Comparison of ENCODE assay signal across 8 cellular contexts in the genomic region with DNA sequence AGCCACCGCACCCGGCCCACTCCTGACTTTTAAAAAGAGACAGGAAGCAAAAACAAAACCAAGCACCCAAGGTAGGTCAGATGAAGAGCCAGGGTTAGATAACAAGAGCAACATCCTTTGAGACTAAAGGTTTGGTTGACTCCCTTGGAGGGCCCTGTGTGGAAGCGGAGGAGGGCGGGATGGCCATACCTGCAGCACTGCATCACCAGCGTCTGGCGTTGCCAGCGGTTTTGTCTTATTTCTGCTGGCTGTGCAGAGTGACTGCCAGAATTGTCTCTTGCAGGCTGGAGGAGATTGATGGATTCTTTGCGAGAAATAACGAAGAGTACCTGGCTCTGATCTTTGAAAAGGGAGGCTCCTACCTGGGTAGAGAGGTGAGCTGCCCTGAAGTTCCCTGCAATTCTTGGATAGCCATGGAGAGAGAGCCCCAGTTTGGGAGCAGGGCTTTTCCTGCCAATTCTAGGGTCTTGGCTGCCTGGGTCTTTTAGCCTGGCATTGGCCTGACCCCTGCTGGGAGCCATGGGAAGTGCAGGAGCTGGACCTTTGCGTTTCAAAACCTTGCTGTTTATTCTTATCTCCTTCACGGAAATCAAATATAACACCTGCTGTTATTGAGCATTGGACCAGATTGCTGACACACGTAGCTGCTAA. TPM values are rescaled to one million over a fixed set of nuclear protein-coding genes. Genes with fewer than 3 reads are reported as not detected.
A peak's percentile ranks its signal among the peaks of the same experiment; 100 is the strongest.
DNase-seq lines count a peak whose midpoint lies in the region; ATAC-seq and TF ChIP-seq lines count a peak whose summit lies in the region.

No MANE protein-coding gene starts in this region.

- no peaks in the 10 kb centered on the region for H3K4me1 Mint-ChIP-seq in activated T-helper 17 cell treated with anti-CD3 and anti-CD28 coated beads, Interleukin-2, amount 50 U/mL, for 72 hours

- H3K27me3 Mint-ChIP-seq in activated T-helper 17 cell treated with anti-CD3 and anti-CD28 coated beads, Interleukin-2, amount 50 U/mL, for 72 hours, result no peaks in the 10 kb centered on the region

- H3K9me3 Mint-ChIP-seq in activated T-helper 17 cell treated with anti-CD3 and anti-CD28 coated beads, Interleukin-2, amount 50 U/mL, for 72 hours, result no peaks in the 10 kb centered on the region

- ATAC-seq in HG02610 (IDR thresholded peaks at IDR 0.05; ENCODE audit: unreplicated experiment) (peak; percentile 45), GM18861 (IDR thresholded peaks at IDR 0.05; ENCODE audit: unreplicated experiment) (no peak)
- peak; percentile 47 for ATAC-seq in activated T-helper 17 cell treated with anti-CD3 and anti-CD28 coated beads, Interleukin-2, amount 50 U/mL, for 72 hours (replicated peaks)

- H3K4me2 ChIP-seq in PC-9 (no peak overlapping the region), parathyroid adenoma (ENCODE audit: low read length) (no peak overlapping the region)

- H3K4me3 ChIP-seq in PC-9 (no peak overlapping the region), foreskin fibroblast (ENCODE audit: low read depth in 1 of 2, low read length in 2 of 2) (no peak overlapping the region), parathyroid adenoma (ENCODE audit: low read depth, low read length) (no peak overlapping the region), vagina (no peak overlapping the region)

- no peak overlapping the region for H3K9ac ChIP-seq in parathyroid adenoma

- 0 out of 2 replicates have a peak, but pooled peaks cover 4% of the 10 kb centered on the region for H4K20me1 ChIP-seq in PC-9 (ENCODE audit: insufficient read depth)

- no peak overlapping the region for H3K27ac Mint-ChIP-seq in activated T-helper 17 cell treated with anti-CD3 and anti-CD28 coated beads, Interleukin-2, amount 50 U/mL, for 72 hours

- no peak overlapping the region for H3K4me3 Mint-ChIP-seq in activated T-helper 17 cell treated with anti-CD3 and anti-CD28 coated beads, Interleukin-2, amount 50 U/mL, for 72 hours

- no peak for TF ChIP-seq POLR2A in vagina (IDR thresholded peaks at IDR 0.05)

- peaks cover 12% of the 10 kb centered on the region; the same call in 1 of the 2 replicates for H3F3A ChIP-seq in PC-9 (ENCODE audit: insufficient read depth, low read depth)

- H2AFZ ChIP-seq in PC-9, result no peak overlapping the region
- no peak overlapping the region for H2AFZ ChIP-seq in parathyroid adenoma

- peaks cover 12% of the 10 kb centered on the region for H3K36me3 Mint-ChIP-seq in activated T-helper 17 cell treated with anti-CD3 and anti-CD28 coated beads, Interleukin-2, amount 50 U/mL, for 72 hours (ENCODE audit: low read depth)

- CTCF ChIA-PET in PC-9 (lab: Charles Lee), result interaction anchor here (0.6 to 1.2 kb wide), 4 partner anchors 10 to 472 kb away, joined by 3 to 4 read pairs (median 3); no protein-coding TSS in a partner anchor

- POLR2A ChIA-PET in PC-9 (lab: Charles Lee; ENCODE audit: unreplicated experiment), result interaction anchor here (0.6 kb wide), 1 partner anchor 231 kb away, joined by 3 read pairs; no protein-coding TSS in a partner anchor

- H3K27me3 ChIP-seq in PC-9 (ENCODE audit: insufficient read depth, low read depth), result no peaks in the 10 kb centered on the region
- H3K27me3 ChIP-seq in parathyroid adenoma (ENCODE audit: control insufficient read depth, insufficient read depth, low read length), result no peaks in the 10 kb centered on the region
- H3K27me3 ChIP-seq in vagina, result no peaks in the 10 kb centered on the region

- peak; percentile 16 for DNase-seq in DMS114 treated with DMSO at 0.1 percent for 48 hours (lab: John Stamatoyannopoulos, UW; ENCODE audit: unreplicated experiment)
- DNase-seq in PC-9, result peak in 1 of 2 experiments; percentile 61
- DNase-seq in foreskin fibroblast, result peak; percentile 37 to 76
- DNase-seq in vagina (ENCODE audit: extremely low spot score in 2 of 2), result no peak

- H3K9me3 ChIP-seq in PC-9 (ENCODE audit: insufficient read depth, low read depth) (no peaks in the 10 kb centered on the region), parathyroid adenoma (ENCODE audit: control insufficient read depth, low read length) (no peaks in the 10 kb centered on the region), vagina (no peaks in the 10 kb centered on the region)

- H3K9me2 ChIP-seq in PC-9 (ENCODE audit: insufficient read depth), result no peaks in the 10 kb centered on the region

- intact Hi-C loops in PC-9 (cut with micrococcal nuclease; ENCODE audit: unreplicated experiment), result loop anchor here (1.0 to 2.0 kb wide), 3 partner anchors 222 to 472 kb away; no protein-coding TSS in a partner anchor
- intact Hi-C loops in vagina (cut with DNase I), result loop anchor here (10.0 kb wide), 1 partner anchor 64 kb away; no protein-coding TSS in a partner anchor

- no TSS peak for BruUV-seq in PC-9 (replicated peaks; lab: Mats Ljungman, UMichigan)

- no peaks in the 10 kb centered on the region for H3K4me1 ChIP-seq in PC-9 (replicated peaks; ENCODE audit: insufficient read depth)
- H3K4me1 ChIP-seq in parathyroid adenoma, result no peaks in the 10 kb centered on the region
- H3K4me1 ChIP-seq in vagina, result peaks cover 10% of the 10 kb centered on the region

- peaks cover 11% of the 10 kb centered on the region; the same call in 1 of the 2 replicates for H3K36me3 ChIP-seq in PC-9 (ENCODE audit: low read depth)
- no peaks in the 10 kb centered on the region for H3K36me3 ChIP-seq in parathyroid adenoma (ENCODE audit: control insufficient read depth, insufficient read depth, low read length)
- H3K36me3 ChIP-seq in vagina, result peaks cover 0 to 9% of the 10 kb centered on the region in 2 donors

- H3K79me2 ChIP-seq in PC-9 (ENCODE audit: low read depth) (no peaks in the 10 kb centered on the region), parathyroid adenoma (no peaks in the 10 kb centered on the region)

- TF ChIP-seq CTCF in PC-9 (conservative IDR thresholded peaks at IDR 0.05), result peak; percentile 99
- TF ChIP-seq CTCF in foreskin fibroblast (IDR thresholded peaks at IDR 0.05; ENCODE audit: low read depth, low read length), result peak; percentile 95
- peak; percentile 85 for TF ChIP-seq CTCF in parathyroid adenoma (IDR thresholded peaks at IDR 0.05)
- TF ChIP-seq CTCF in vagina (IDR thresholded peaks at IDR 0.05), result peak; percentile 84 to 93 (median 90)

- H3K27ac ChIP-seq in PC-9 (no peak overlapping the region), parathyroid adenoma (no peak overlapping the region), vagina (no peak overlapping the region)

RNA-seq across cellular contexts. Expression of gene QSOX1, which starts 24.0 kb away (rescaled TPM):
- total RNA-seq in PC-9 (2021) (226 and 263 TPM in 2 replicates), vagina (103 TPM)
- total RNA-seq in activated T-helper 17 cell treated with anti-CD3 and anti-CD28 coated beads, Interleukin-2, amount 50 U/mL, for 72 hours, result 10 to 100 TPM; 41.6 to 46.8 TPM

RNA-seq across cellular contexts. Expression of gene LHX4, which starts 51.4 kb away (rescaled TPM):
- total RNA-seq in PC-9 (2021), result 0.08 and 0.28 TPM in 2 replicates
- total RNA-seq in activated T-helper 17 cell treated with anti-CD3 and anti-CD28 coated beads, Interleukin-2, amount 50 U/mL, for 72 hours, result under 1 TPM in 1 of 2 donors, not detected in 1; 0.40 TPM
- 0.98 TPM for total RNA-seq in vagina

Comparison
In these comparisons a context has a peak if more than half of its experiments do, and no peak if none do; other contexts are left out.
1. DNase-seq: peak in DMS114 treated with DMSO at 0.1 percent for 48 hours (single experiment) and foreskin fibroblast (2 of 2); none in vagina (0 of 2).
2. Peak in every context shown above with its lines, with median percentiles within 50 percentile points of each other: CTCF ChIP-seq.